ENCODE assay signal across 11 cellular contexts in the genomic region with DNA sequence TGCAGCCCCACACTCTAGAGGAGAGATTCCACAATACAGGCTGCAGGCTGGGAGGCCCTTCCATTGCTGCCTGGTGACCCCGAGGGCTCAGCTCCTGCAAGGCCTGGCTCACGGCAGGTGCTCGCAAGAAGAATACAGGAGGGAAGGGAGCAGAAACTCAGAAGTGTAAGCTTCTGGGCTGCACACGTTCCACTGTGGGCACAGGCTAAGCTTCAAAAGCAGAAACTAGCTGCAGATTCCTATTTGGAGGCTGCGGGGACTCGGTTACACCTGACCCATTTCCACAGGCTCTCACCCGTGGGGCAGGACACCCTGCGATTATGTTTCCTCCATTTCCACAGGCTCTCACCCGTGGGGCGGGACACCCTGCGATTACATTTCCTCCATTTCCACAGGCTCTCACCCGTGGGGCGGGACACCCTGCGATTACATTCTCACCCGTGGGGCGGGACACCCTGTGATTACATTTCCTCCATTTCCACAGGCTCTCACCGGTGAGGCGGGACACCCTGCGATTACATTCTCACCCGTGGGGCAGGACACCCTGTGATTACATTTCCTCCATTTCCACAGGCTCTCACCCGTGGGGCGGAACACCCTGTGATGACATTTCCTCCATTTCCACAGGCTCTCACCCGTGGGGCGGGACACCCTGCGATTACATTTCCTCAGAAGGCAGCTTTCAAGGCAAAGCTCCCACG. TPM values are rescaled to one million over a fixed set of nuclear protein-coding genes. Genes with fewer than 3 reads are reported as not detected.
DNase-seq lines count a peak whose midpoint lies in the region; ATAC-seq and TF ChIP-seq lines count a peak whose summit lies in the region.
"Had no signal": no experiment of that assay in that cellular context is flagged by ENCODE, and none has a peak within 500 bp of the region (broad histone marks: within the 10 kb centered on the region; RNA-seq: fewer than 3 reads in every experiment).

No MANE protein-coding gene starts in this region.

- no peak overlapping the region for H2BK5ac ChIP-seq in mesendoderm (ENCODE audit: low read length)

- no peak for TF ChIP-seq POLR2A in transverse colon (IDR thresholded peaks at IDR 0.05)

- no peak for TF ChIP-seq CTCF in coronary artery (IDR thresholded peaks at IDR 0.05)
- TF ChIP-seq CTCF in transverse colon (IDR thresholded peaks at IDR 0.05): no peak

- H3K9me3 ChIP-seq in transverse colon: no peaks in the 10 kb centered on the region
- H3K9me3 ChIP-seq: body of pancreas, tibial nerve had no signal

- no peak overlapping the region for H2AK5ac ChIP-seq in mesendoderm (ENCODE audit: low read length)

- WGBS in mesendoderm (ENCODE audit: extremely low coverage, insufficient coverage, low lambda C conversion rate): no CpG with 5 or more reads among the region's 26 CpGs
- 74 to 78% methylated on average over 16 to 26 of the region's 26 CpGs for WGBS in transverse colon (ENCODE audit: low coverage in 1 of 2), 2 donors

- H3K9ac ChIP-seq in mesendoderm (ENCODE audit: low read length): no peak overlapping the region

- no peaks in the 10 kb centered on the region for H3K27me3 ChIP-seq in mesendoderm (ENCODE audit: insufficient read depth, low read length, poor library complexity)
- H3K27me3 ChIP-seq in transverse colon: no peaks in the 10 kb centered on the region
- H3K27me3 ChIP-seq: body of pancreas, hepatocyte, tibial nerve had no signal

- H3K4me3 ChIP-seq in coronary artery (no peak overlapping the region), mesendoderm (ENCODE audit: low read length) (no peak overlapping the region), transverse colon (no peak overlapping the region)
- H3K4me3 ChIP-seq: body of pancreas, hepatocyte, tibial nerve had no signal

- no peak overlapping the region for H3K4me3 Mint-ChIP-seq in activated T-cell treated with anti-CD3 and anti-CD28 coated beads, Interleukin-2, amount 50 U/mL, for 72 hours

- no peak overlapping the region for H3K4me2 ChIP-seq in mesendoderm (ENCODE audit: low read length)

- no peak for TF ChIP-seq EP300 in transverse colon (IDR thresholded peaks at IDR 0.05; ENCODE audit: low read depth)

- H3K79me2 ChIP-seq in mesendoderm (ENCODE audit: control insufficient read depth, insufficient read depth, low read length): peaks cover 80% of the 10 kb centered on the region

- no peaks in the 10 kb centered on the region for H3K9me3 Mint-ChIP-seq in activated T-cell treated with anti-CD3 and anti-CD28 coated beads, Interleukin-2, amount 50 U/mL, for 72 hours

- no peak for ATAC-seq in activated T-cell treated with anti-CD3 and anti-CD28 coated beads, Interleukin-2, amount 50 U/mL, for 72 hours (replicated peaks in 1 of 2)
- ATAC-seq in HG03354 (IDR thresholded peaks at IDR 0.05; ENCODE audit: poor library complexity, severe bottlenecking, unreplicated experiment): no peak
- no peak for ATAC-seq in HG02938 (IDR thresholded peaks at IDR 0.05; ENCODE audit: unreplicated experiment)
- ATAC-seq: body of pancreas had no signal

- H3K4ac ChIP-seq in mesendoderm (ENCODE audit: low read depth, low read length): no peak overlapping the region

- H3K4me1 ChIP-seq in mesendoderm (ENCODE audit: control insufficient read depth, low read depth, low read length): peaks cover 9% of the 10 kb centered on the region
- H3K4me1 ChIP-seq in transverse colon: peaks cover 0 to 9% (median 0%) of the 10 kb centered on the region in 4 donors
- H3K4me1 ChIP-seq: body of pancreas had no signal

- peaks cover 5% of the 10 kb centered on the region for H3K36me3 ChIP-seq in mesendoderm (ENCODE audit: control insufficient read depth, insufficient read depth, low read length)
- H3K36me3 ChIP-seq in transverse colon: no peaks in the 10 kb centered on the region

- H3K79me1 ChIP-seq in mesendoderm (ENCODE audit: low read length): peaks cover 25% of the 10 kb centered on the region

- peaks cover 17% of the 10 kb centered on the region for H3K4me1 Mint-ChIP-seq in activated T-cell treated with anti-CD3 and anti-CD28 coated beads, Interleukin-2, amount 50 U/mL, for 72 hours (ENCODE audit: low read depth)

- H2BK120ac ChIP-seq in mesendoderm (ENCODE audit: low read depth, low read length): no peak overlapping the region

- H4K8ac ChIP-seq in mesendoderm (ENCODE audit: low read depth, low read length): no peak overlapping the region

- no peak overlapping the region for H3K27ac Mint-ChIP-seq in activated T-cell treated with anti-CD3 and anti-CD28 coated beads, Interleukin-2, amount 50 U/mL, for 72 hours

- intact Hi-C loops in transverse colon (cut with DNase I; ENCODE audit: low total_unique reads): no loop called here

- H3K27me3 Mint-ChIP-seq in activated T-cell treated with anti-CD3 and anti-CD28 coated beads, Interleukin-2, amount 50 U/mL, for 72 hours (ENCODE audit: low read depth): no peaks in the 10 kb centered on the region

- no peak overlapping the region for H4K5ac ChIP-seq in mesendoderm (ENCODE audit: low read length)

- peaks cover 0 to 2% of the 10 kb centered on the region in 2 donors for H3K36me3 Mint-ChIP-seq in activated T-cell treated with anti-CD3 and anti-CD28 coated beads, Interleukin-2, amount 50 U/mL, for 72 hours (ENCODE audit: insufficient read depth in 2 of 2)

- in situ Hi-C loops in transverse colon (cut with MboI; ENCODE audit: low pct_ligation_motif_present in 1 of 4, low pct_unique_long_range_greater_than_20kb in 1 of 4, low sequenced_read_pairs in 3 of 4): no loop called here

- H3K27ac ChIP-seq in coronary artery (no peak overlapping the region), mesendoderm (ENCODE audit: low read depth, low read length) (no peak overlapping the region), transverse colon (no peak overlapping the region)
- H3K27ac ChIP-seq: body of pancreas, hepatocyte, tibial nerve had no signal

- H3K56ac ChIP-seq in mesendoderm (ENCODE audit: low read length): no peak overlapping the region

- peak overlapping the region; percentile 3 for H3K18ac ChIP-seq in mesendoderm (ENCODE audit: low read length)

- DNase-seq in activated T-cell treated with anti-CD3 and anti-CD28 coated beads, Interleukin-2, amount 50 U/mL, for 48 hours: peak; percentile 9 to 13
- DNase-seq in activated T-cell treated with anti-CD3 and anti-CD28 coated beads, Interleukin-2, amount 50 U/mL, for 72 hours: no peak
- peak; percentile 58 for DNase-seq in coronary artery (ENCODE audit: low spot score)
- no peak for DNase-seq in mesendoderm
- peak; percentile 5 for DNase-seq in transverse colon
- no peak for DNase-seq in NCI-H1105 treated with DMSO at 0.1 percent for 48 hours (lab: John Stamatoyannopoulos, UW)

- H3K23ac ChIP-seq in mesendoderm (ENCODE audit: low read length): no peak overlapping the region

- no peak overlapping the region for H2BK15ac ChIP-seq in mesendoderm (replicated peaks; ENCODE audit: low read depth)

RNA-seq across cellular contexts. Expression of gene LPCAT1, which starts 10.3 kb away (rescaled TPM):
- total RNA-seq in activated T-cell treated with anti-CD3 and anti-CD28 coated beads, Interleukin-2, amount 50 U/mL, for 72 hours: 10 to 100 TPM; 31.3 to 37.7 TPM
- polyA plus RNA-seq in mesendoderm (2013, experiment 1 of 2): 135 TPM
- polyA plus RNA-seq in mesendoderm (2013, experiment 2 of 2): 132 TPM
- 10 to 100 TPM in 3 of 4 donors, 1 to 10 TPM in 1; 10.0 to 50.5 (median 21.0) TPM for total RNA-seq in transverse colon

Comparison
In these comparisons a context has a peak if more than half of its experiments do, and no peak if none do; other contexts are left out.
1. DNase-seq: peak in activated T-cell treated with anti-CD3 and anti-CD28 coated beads, Interleukin-2, amount 50 U/mL, for 48 hours (2 of 2), coronary artery (single experiment) and transverse colon (single experiment); none in activated T-cell treated with anti-CD3 and anti-CD28 coated beads, Interleukin-2, amount 50 U/mL, for 72 hours (0 of 2), mesendoderm (single experiment) and NCI-H1105 treated with DMSO at 0.1 percent for 48 hours (single experiment).